ENCODE assay signal across 8 cellular contexts in genomic region chr2:232550351-232551261, GRCh38. TPM values are rescaled to one million over a fixed set of nuclear protein-coding genes. Genes with fewer than 3 reads are reported as not detected.
A peak's percentile ranks its signal among the peaks of the same experiment; 100 is the strongest.
DNase-seq lines count a peak whose midpoint lies in the region; ATAC-seq, FAIRE-seq and TF ChIP-seq lines count a peak whose summit lies in the region.

Gene EIF4E2, plus strand, starts transcription at chr2:232550689. Its CDS starts 36 bp downstream, at chr2:232550725.
Gene TIGD1, minus strand, starts transcription at chr2:232550557. Its CDS starts 675 bp downstream, at chr2:232549882.

- H3K27me3 Mint-ChIP-seq in immature natural killer cell (ENCODE audit: low read depth in 3 of 3) = peaks cover 2 to 16% (median 11%) of the 10 kb centered on the region in 3 donors

- H3K4me3 Mint-ChIP-seq in immature natural killer cell = peak within 1 kb of the TSS; percentile 96 to 100 (median 98)

- intact Hi-C loops in spleen (cut with DNase I; ENCODE audit: low total_unique reads) = no loop called here

- H3K4me3 ChIP-seq in WI38 (ENCODE audit: low read depth, low read length) = peak within 1 kb of the TSS; percentile 87
- H3K4me3 ChIP-seq in bronchial epithelial cell (ENCODE audit: low read depth, low read length) = peak within 1 kb of the TSS; percentile 84
- H3K4me3 ChIP-seq in spleen = peak within 1 kb of the TSS; percentile 62 to 90 (median 82)

- TF ChIP-seq POLR2A in spleen (IDR thresholded peaks at IDR 0.05) = peak; percentile 5 to 87 (median 7)

- peak within 1 kb of the TSS; percentile 93 to 100 (median 99) for H3K27ac ChIP-seq in spleen

- no peaks in the 10 kb centered on the region for H3K9me3 Mint-ChIP-seq in immature natural killer cell

- DNase-seq in AG08396 (ENCODE audit: low spot score) = peak; percentile 100
- peak; percentile 84 for DNase-seq in NCI-H2196 treated with DMSO at 0.1 percent for 48 hours (lab: John Stamatoyannopoulos, UW; ENCODE audit: unreplicated experiment)
- DNase-seq in bronchial epithelial cell (ENCODE audit: low read depth) = peak; percentile 74
- peak; percentile 86 to 89 (median 87) for DNase-seq in immature natural killer cell
- peak; percentile 99 for DNase-seq in spleen

- 0 to 1% (median 0%) methylated on average over 53 to 82 of the region's 82 CpGs for WGBS in spleen, 5 donors

- FAIRE-seq in bronchial epithelial cell (lab: Jason Lieb, UNC) = no peak

- peaks cover 55 to 80% of the 10 kb centered on the region in 2 donors for H3K4me1 Mint-ChIP-seq in immature natural killer cell

- peak; percentile 17; the same call in 1 of the 2 replicates for TF ChIP-seq CTCF in WI38 (IDR thresholded peaks at IDR 0.05; ENCODE audit: low read depth, low read length)
- peak; percentile 45 for TF ChIP-seq CTCF in bronchial epithelial cell (IDR thresholded peaks at IDR 0.05; ENCODE audit: insufficient read depth, low read length, severe bottlenecking)
- peak; percentile 40 to 77 (median 56) for TF ChIP-seq CTCF in spleen (IDR thresholded peaks at IDR 0.05 in 8 of 11, conservative IDR thresholded peaks at IDR 0.05 in 3 of 11)

- peaks cover 22 to 90% (median 76%) of the 10 kb centered on the region in 6 donors for H3K4me1 ChIP-seq in spleen

- H3K36me3 ChIP-seq in bronchial epithelial cell (ENCODE audit: control insufficient read depth, insufficient read depth, low read length) (peaks cover 8% of the 10 kb centered on the region), spleen (peaks cover 0 to 43% (median 6%) of the 10 kb centered on the region in 6 donors)

- ATAC-seq in GM18907 (IDR thresholded peaks at IDR 0.05; ENCODE audit: unreplicated experiment) (peak; percentile 93), HG03139 (IDR thresholded peaks at IDR 0.05; ENCODE audit: unreplicated experiment) (peak; percentile 92)

- H3K27me3 ChIP-seq in bronchial epithelial cell (ENCODE audit: control insufficient read depth, insufficient read depth, low read length) = no peaks in the 10 kb centered on the region
- H3K27me3 ChIP-seq in spleen (replicated peaks in 1 of 7) = no peaks in the 10 kb centered on the region

- H3K27ac Mint-ChIP-seq in immature natural killer cell = peak within 1 kb of the TSS; percentile 96 to 99 (median 99)

- H3K9me3 ChIP-seq in spleen = peaks cover 0 to 4% (median 0%) of the 10 kb centered on the region in 8 donors

- H3K36me3 Mint-ChIP-seq in immature natural killer cell = peaks cover 0 to 3% (median 0%) of the 10 kb centered on the region in 3 donors

RNA-seq across cellular contexts. Expression of gene EIF4E2, which starts in this region (rescaled TPM):
- total RNA-seq in bronchial epithelial cell (45.3 and 89.0 TPM in 2 replicates), spleen (10 to 100 TPM; 39.8 to 61.1 (median 49.0) TPM)
- polyA plus RNA-seq in immature natural killer cell (10 to 100 TPM; 60.5 to 82.0 (median 80.3) TPM), spleen (10 to 100 TPM; 29.3 to 42.9 (median 41.4) TPM)

RNA-seq across cellular contexts. Expression of gene TIGD1, which starts in this region (rescaled TPM):
- total RNA-seq in bronchial epithelial cell (1.1 and 1.5 TPM in 2 replicates), spleen (10 to 100 TPM in 3 of 7 donors, 1 to 10 TPM in 4; 5.1 to 13.5 (median 9.9) TPM)
- polyA plus RNA-seq in immature natural killer cell (1 to 10 TPM; 1.3 to 6.2 (median 2.7) TPM), spleen (1 to 10 TPM; 4.4 to 8.3 (median 6.0) TPM)

Comparison
In these comparisons a context has a peak if more than half of its experiments do, and no peak if none do; other contexts are left out.
1. Peak in every context shown above with its lines: DNase-seq, ATAC-seq, H3K4me3 ChIP-seq and H3K27ac ChIP-seq.